Comparison of ENCODE assay signal across 10 cellular contexts in the genomic region with DNA sequence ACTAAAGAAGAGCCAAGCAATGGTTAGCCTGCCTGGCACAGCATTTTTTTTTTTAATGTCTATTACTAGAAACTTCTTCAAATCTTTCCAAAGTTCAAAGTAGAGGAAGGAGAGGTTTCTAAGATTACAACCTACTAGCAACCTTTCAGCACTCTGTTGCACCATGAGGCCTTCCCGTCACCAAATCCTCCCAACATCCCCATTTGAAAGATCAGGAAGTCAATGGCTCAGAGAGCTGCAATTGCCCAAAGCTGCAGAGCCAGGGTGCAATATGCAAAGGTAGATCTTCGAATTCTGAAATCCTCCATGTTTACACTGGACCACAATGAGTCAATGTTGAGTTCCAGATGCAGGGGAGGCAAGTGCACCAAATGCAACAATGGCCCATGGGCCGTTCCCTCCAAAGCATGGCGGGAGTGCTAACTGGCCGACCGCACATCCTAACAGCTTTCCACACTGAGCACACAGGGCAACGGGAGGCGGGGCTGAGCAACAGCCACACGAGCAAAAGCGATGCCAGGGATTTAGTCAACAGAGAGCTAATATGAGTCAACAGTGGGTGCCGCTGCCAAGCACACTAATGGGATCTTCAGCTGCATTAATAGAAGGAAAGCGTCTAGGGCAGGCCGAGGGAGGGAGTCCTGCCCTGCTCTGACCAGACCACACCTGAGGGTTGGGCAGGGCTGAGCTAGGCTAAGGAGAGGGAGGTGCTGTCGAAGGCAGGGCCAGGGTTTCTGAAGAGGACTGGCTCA. TPM values are rescaled to one million over a fixed set of nuclear protein-coding genes. Genes with fewer than 3 reads are reported as not detected.
DNase-seq lines count a peak whose midpoint lies in the region; ATAC-seq and TF ChIP-seq lines count a peak whose summit lies in the region.
"Had no signal": no experiment of that assay in that cellular context is flagged by ENCODE, and none has a peak within 500 bp of the region (broad histone marks: within the 10 kb centered on the region; RNA-seq: fewer than 3 reads in every experiment).

No MANE protein-coding gene starts in this region.

- peak overlapping the region; percentile 85 for H3K27ac ChIP-seq in C4-2B
- H3K27ac ChIP-seq in liver (ENCODE audit: low read depth in 1 of 2, low read length in 2 of 2): peak overlapping the region; percentile 59 to 75
- H3K27ac ChIP-seq: neutrophil had no signal

- WGBS in liver: 26% methylated on average over 14 of the region's 14 CpGs

- H3K9me3 ChIP-seq in liver (ENCODE audit: control insufficient read depth in 4 of 4, low read length in 3 of 4): no peaks in the 10 kb centered on the region
- H3K9me3 ChIP-seq: neutrophil had no signal

- no peak overlapping the region for H3K27ac Mint-ChIP-seq in natural killer cell treated with Interleukin-12 subunit alpha and Interleukin-12 subunit beta and Interleukin-15 and Interleukin-18, amount 100 ng/mL, for 72 hours
- H3K27ac Mint-ChIP-seq: activated B cell treated with CpG ODN at 0.5 μM for 24 hours had no signal

- H3K4me3 ChIP-seq in astrocyte of the cerebellum (ENCODE audit: low read depth, low read length) (no peak overlapping the region), liver (ENCODE audit: low read depth in 1 of 3, low read length in 3 of 3) (no peak overlapping the region)

- H3K36me3 Mint-ChIP-seq in natural killer cell treated with Interleukin-12 subunit alpha and Interleukin-12 subunit beta and Interleukin-15 and Interleukin-18, amount 100 ng/mL, for 72 hours: no peaks in the 10 kb centered on the region

- no peak for ATAC-seq in GM19351 (IDR thresholded peaks at IDR 0.05; ENCODE audit: unreplicated experiment)
- no peak for ATAC-seq in natural killer cell treated with Interleukin-12 subunit alpha and Interleukin-12 subunit beta and Interleukin-15 and Interleukin-18, amount 100 ng/mL, for 72 hours

- peak; percentile 61 to 75 for TF ChIP-seq RAD21 in liver (IDR thresholded peaks at IDR 0.05)

- peaks cover 46 to 51% of the 10 kb centered on the region in 2 donors for H3K27me3 Mint-ChIP-seq in natural killer cell treated with Interleukin-12 subunit alpha and Interleukin-12 subunit beta and Interleukin-15 and Interleukin-18, amount 100 ng/mL, for 72 hours

- H3K4me1 Mint-ChIP-seq in natural killer cell treated with Interleukin-12 subunit alpha and Interleukin-12 subunit beta and Interleukin-15 and Interleukin-18, amount 100 ng/mL, for 72 hours (ENCODE audit: low read depth in 2 of 2): peaks cover 1 to 2% of the 10 kb centered on the region in 2 donors

- in situ Hi-C loops in astrocyte of the cerebellum (cut with HindIII; ENCODE audit: low sequenced_read_pairs): no loop called here

- H3K9me3 Mint-ChIP-seq in natural killer cell treated with Interleukin-12 subunit alpha and Interleukin-12 subunit beta and Interleukin-15 and Interleukin-18, amount 100 ng/mL, for 72 hours: no peaks in the 10 kb centered on the region
- H3K9me3 Mint-ChIP-seq: activated B cell treated with CpG ODN at 0.5 μM for 24 hours had no signal

- H3K4me1 ChIP-seq in liver (ENCODE audit: control insufficient read depth in 4 of 4, insufficient read depth in 4 of 4, low read length in 3 of 4): peaks cover 14 to 67% (median 55%) of the 10 kb centered on the region in 4 donors

- TF ChIP-seq CTCF in C4-2B (conservative IDR thresholded peaks at IDR 0.05): no peak
- no peak for TF ChIP-seq CTCF in astrocyte of the cerebellum (IDR thresholded peaks at IDR 0.05; ENCODE audit: low read depth, low read length, missing control alignments)
- TF ChIP-seq CTCF in liver (IDR thresholded peaks at IDR 0.05; ENCODE audit: low read depth, low read length, missing input control): no peak

- no peak overlapping the region for H3K4me3 Mint-ChIP-seq in natural killer cell treated with Interleukin-12 subunit alpha and Interleukin-12 subunit beta and Interleukin-15 and Interleukin-18, amount 100 ng/mL, for 72 hours
- H3K4me3 Mint-ChIP-seq: activated B cell treated with CpG ODN at 0.5 μM for 24 hours had no signal

- no peaks in the 10 kb centered on the region for H3K27me3 ChIP-seq in liver (ENCODE audit: control insufficient read depth in 4 of 4, insufficient read depth in 4 of 4, low read length in 3 of 4)

- DNase-seq in NCI-H2029 treated with DMSO at 0.1 percent for 48 hours (lab: John Stamatoyannopoulos, UW) (peak; percentile 98), astrocyte of the cerebellum (ENCODE audit: low read depth) (peak; percentile 87), kidney glomerular epithelial cell (lab: John Stamatoyannopoulos, UW) (no peak)
- no peak for DNase-seq in stimulated activated CD4-positive, alpha-beta T cell treated with anti-CD3 and anti-CD28 coated beads, Interleukin-2, amount 100 ng/mL, for 48 hours
- no peak for DNase-seq in natural killer cell treated with Interleukin-12 subunit alpha and Interleukin-12 subunit beta and Interleukin-15 and Interleukin-18, amount 100 ng/mL, for 72 hours (ENCODE audit: low spot score)
- DNase-seq: activated B cell treated with CpG ODN at 0.5 μM for 24 hours had no signal

- no peaks in the 10 kb centered on the region for H3K36me3 ChIP-seq in liver (ENCODE audit: control insufficient read depth in 4 of 4, insufficient read depth in 3 of 4, low read depth in 1 of 4, low read length in 3 of 4)
- H3K36me3 ChIP-seq: neutrophil had no signal

- H3K9ac ChIP-seq in liver (ENCODE audit: low read depth in 1 of 2, low read length in 2 of 2): no peak overlapping the region

TF ChIP-seq in liver, 16 proteins besides CTCF, POLR2A, EP300 and RAD21:
- TF ChIP-seq HNF4G (IDR thresholded peaks at IDR 0.05) (no peak), GABPA (IDR thresholded peaks at IDR 0.05 in 1 of 2, conservative IDR thresholded peaks at IDR 0.05 in 1 of 2) (no peak), RXRA (IDR thresholded peaks at IDR 0.05) (peak; percentile 85 to 87), FOXA1 (IDR thresholded peaks at IDR 0.05) (peak; percentile 91), NR2F2 (IDR thresholded peaks at IDR 0.05) (no peak), FOXA2 (IDR thresholded peaks at IDR 0.05) (peak; percentile 91), HNF4A (conservative IDR thresholded peaks at IDR 0.05) (peak; percentile 64 to 74), TAF1 (conservative IDR thresholded peaks at IDR 0.05) (peak; percentile 65), YY1 (IDR thresholded peaks at IDR 0.05) (peak; percentile 92), JUND (IDR thresholded peaks at IDR 0.05) (peak; percentile 75 to 83), EGR1 (IDR thresholded peaks at IDR 0.05; ENCODE audit: low read depth in 2 of 2) (peak in 1 of 2 donors; percentile 28), SP1 (IDR thresholded peaks at IDR 0.05) (peak; percentile 76)
- TF ChIP-seq, protein P1, sequence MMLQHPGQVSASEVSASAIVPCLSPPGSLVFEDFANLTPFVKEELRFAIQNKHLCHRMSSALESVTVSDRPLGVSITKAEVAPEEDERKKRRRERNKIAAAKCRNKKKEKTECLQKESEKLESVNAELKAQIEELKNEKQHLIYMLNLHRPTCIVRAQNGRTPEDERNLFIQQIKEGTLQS (IDR thresholded peaks at IDR 0.05): peak; percentile 81
- TF ChIP-seq, protein P2, sequence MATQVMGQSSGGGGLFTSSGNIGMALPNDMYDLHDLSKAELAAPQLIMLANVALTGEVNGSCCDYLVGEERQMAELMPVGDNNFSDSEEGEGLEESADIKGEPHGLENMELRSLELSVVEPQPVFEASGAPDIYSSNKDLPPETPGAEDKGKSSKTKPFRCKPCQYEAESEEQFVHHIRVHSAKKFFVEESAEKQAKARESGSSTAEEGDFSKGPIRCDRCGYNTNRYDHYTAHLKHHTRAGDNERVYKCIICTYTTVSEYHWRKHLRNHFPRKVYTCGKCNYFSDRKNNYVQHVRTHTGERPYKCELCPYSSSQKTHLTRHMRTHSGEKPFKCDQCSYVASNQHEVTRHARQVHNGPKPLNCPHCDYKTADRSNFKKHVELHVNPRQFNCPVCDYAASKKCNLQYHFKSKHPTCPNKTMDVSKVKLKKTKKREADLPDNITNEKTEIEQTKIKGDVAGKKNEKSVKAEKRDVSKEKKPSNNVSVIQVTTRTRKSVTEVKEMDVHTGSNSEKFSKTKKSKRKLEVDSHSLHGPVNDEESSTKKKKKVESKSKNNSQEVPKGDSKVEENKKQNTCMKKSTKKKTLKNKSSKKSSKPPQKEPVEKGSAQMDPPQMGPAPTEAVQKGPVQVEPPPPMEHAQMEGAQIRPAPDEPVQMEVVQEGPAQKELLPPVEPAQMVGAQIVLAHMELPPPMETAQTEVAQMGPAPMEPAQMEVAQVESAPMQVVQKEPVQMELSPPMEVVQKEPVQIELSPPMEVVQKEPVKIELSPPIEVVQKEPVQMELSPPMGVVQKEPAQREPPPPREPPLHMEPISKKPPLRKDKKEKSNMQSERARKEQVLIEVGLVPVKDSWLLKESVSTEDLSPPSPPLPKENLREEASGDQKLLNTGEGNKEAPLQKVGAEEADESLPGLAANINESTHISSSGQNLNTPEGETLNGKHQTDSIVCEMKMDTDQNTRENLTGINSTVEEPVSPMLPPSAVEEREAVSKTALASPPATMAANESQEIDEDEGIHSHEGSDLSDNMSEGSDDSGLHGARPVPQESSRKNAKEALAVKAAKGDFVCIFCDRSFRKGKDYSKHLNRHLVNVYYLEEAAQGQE (IDR thresholded peaks at IDR 0.05): peak; percentile 81
- TF ChIP-seq, protein P3, sequence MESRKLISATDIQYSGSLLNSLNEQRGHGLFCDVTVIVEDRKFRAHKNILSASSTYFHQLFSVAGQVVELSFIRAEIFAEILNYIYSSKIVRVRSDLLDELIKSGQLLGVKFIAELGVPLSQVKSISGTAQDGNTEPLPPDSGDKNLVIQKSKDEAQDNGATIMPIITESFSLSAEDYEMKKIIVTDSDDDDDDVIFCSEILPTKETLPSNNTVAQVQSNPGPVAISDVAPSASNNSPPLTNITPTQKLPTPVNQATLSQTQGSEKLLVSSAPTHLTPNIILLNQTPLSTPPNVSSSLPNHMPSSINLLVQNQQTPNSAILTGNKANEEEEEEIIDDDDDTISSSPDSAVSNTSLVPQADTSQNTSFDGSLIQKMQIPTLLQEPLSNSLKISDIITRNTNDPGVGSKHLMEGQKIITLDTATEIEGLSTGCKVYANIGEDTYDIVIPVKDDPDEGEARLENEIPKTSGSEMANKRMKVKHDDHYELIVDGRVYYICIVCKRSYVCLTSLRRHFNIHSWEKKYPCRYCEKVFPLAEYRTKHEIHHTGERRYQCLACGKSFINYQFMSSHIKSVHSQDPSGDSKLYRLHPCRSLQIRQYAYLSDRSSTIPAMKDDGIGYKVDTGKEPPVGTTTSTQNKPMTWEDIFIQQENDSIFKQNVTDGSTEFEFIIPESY (IDR thresholded peaks at IDR 0.05): peak; percentile 76
- TF ChIP-seq, protein P4, sequence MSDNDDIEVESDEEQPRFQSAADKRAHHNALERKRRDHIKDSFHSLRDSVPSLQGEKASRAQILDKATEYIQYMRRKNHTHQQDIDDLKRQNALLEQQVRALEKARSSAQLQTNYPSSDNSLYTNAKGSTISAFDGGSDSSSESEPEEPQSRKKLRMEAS (IDR thresholded peaks at IDR 0.05): peak; percentile 92

RNA-seq across cellular contexts. Expression of a gene that starts 4.8 kb away (rescaled TPM):
- total RNA-seq in liver: 10 to 100 TPM in 1 of 2 donors, 1 to 10 TPM in 1; 9.9 to 42.6 TPM
- 10 to 100 TPM; 16.4 to 31.3 TPM for polyA plus RNA-seq in liver
- under 1 TPM in 1 of 2 donors, not detected in 1; 0.14 TPM for total RNA-seq in natural killer cell treated with Interleukin-12 subunit alpha and Interleukin-12 subunit beta and Interleukin-15 and Interleukin-18, amount 100 ng/mL, for 72 hours

Comparison
In these comparisons a context has a peak if more than half of its experiments do, and no peak if none do; other contexts are left out.
1. DNase-seq: peak in NCI-H2029 treated with DMSO at 0.1 percent for 48 hours (single experiment) and astrocyte of the cerebellum (single experiment); none in stimulated activated CD4-positive, alpha-beta T cell treated with anti-CD3 and anti-CD28 coated beads, Interleukin-2, amount 100 ng/mL, for 48 hours (0 of 2), natural killer cell treated with Interleukin-12 subunit alpha and Interleukin-12 subunit beta and Interleukin-15 and Interleukin-18, amount 100 ng/mL, for 72 hours (single experiment) and kidney glomerular epithelial cell (single experiment).
2. RNA of a gene that starts 4.8 kb away (total RNA-seq): 9.9 to 42.6 TPM in liver; 0.14 TPM in natural killer cell treated with Interleukin-12 subunit alpha and Interleukin-12 subunit beta and Interleukin-15 and Interleukin-18, amount 100 ng/mL, for 72 hours; every median in the first group is over 4 times any median in the second.